In genomic region chr4:152299553-152299952, GRCh38 we compare ENCODE assay signal across 9 cellular contexts.
"Had no signal": no experiment of that assay in that cellular context is flagged by ENCODE, and none has a peak within 500 bp of the region (broad histone marks: within the 10 kb centered on the region; RNA-seq: fewer than 3 reads in every experiment).

No MANE protein-coding gene starts in this region.

- H3K9me3 Mint-ChIP-seq: H9 had no signal

- H3K27ac Mint-ChIP-seq: H9 had no signal

- FAIRE-seq: H1, H54, HTR-8/SVneo, K562 had no signal

- H3K9ac ChIP-seq: GM23248 had no signal

- H3K27ac ChIP-seq: GM23248 had no signal

- H3K4me3 ChIP-seq: GM23248, K562 had no signal

- DNase-seq: GM23248, H9, HCEC 1CT, IMR-90, KG1 had no signal

- H2AFZ ChIP-seq: GM23248 had no signal

- H3K4me3 Mint-ChIP-seq: H9 had no signal

- ATAC-seq: K562 had no signal
